Comparison of ENCODE assay signal across 9 cellular contexts in the genomic region with DNA sequence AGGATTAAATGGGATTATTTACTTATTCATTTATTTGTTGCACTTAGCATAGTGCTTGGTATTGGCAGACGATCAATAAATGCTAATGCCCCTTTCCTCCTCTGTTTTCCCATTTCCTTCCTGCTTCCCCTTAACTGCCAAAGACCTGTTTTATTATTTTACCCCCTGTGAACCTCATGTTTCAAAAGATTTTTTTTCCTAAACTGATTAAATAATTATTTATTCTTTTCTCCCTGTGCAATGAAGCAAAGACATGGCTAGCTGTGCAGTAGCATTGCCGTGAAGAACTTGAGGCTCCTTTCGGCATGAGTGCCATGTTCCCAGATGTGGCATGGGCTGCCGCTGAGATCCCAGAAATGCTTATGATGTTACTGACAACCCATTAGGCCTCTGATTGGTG.
"Had no signal": no experiment of that assay in that cellular context is flagged by ENCODE, and none has a peak within 500 bp of the region (broad histone marks: within the 10 kb centered on the region; RNA-seq: fewer than 3 reads in every experiment).

No MANE protein-coding gene starts in this region.

- ATAC-seq: HepG2 had no signal

- H3K27ac Mint-ChIP-seq: H9, IgD-negative memory B cell had no signal

- H3K4me3 ChIP-seq: GM23248 had no signal

- H3K4me3 Mint-ChIP-seq: H9, IgD-negative memory B cell had no signal

- H3K27ac ChIP-seq: GM23248, HL-60, KMS-11 had no signal

- FAIRE-seq: HepG2 had no signal

- H3K9me3 Mint-ChIP-seq: H9, IgD-negative memory B cell had no signal

- H3K36me3 Mint-ChIP-seq: IgD-negative memory B cell had no signal

- DNase-seq: GM23248, GOT3, H9, HCEC 1CT, KBM-7 had no signal

- H3K27me3 Mint-ChIP-seq: IgD-negative memory B cell had no signal
